ENCODE assay signal across 8 cellular contexts in the genomic region with DNA sequence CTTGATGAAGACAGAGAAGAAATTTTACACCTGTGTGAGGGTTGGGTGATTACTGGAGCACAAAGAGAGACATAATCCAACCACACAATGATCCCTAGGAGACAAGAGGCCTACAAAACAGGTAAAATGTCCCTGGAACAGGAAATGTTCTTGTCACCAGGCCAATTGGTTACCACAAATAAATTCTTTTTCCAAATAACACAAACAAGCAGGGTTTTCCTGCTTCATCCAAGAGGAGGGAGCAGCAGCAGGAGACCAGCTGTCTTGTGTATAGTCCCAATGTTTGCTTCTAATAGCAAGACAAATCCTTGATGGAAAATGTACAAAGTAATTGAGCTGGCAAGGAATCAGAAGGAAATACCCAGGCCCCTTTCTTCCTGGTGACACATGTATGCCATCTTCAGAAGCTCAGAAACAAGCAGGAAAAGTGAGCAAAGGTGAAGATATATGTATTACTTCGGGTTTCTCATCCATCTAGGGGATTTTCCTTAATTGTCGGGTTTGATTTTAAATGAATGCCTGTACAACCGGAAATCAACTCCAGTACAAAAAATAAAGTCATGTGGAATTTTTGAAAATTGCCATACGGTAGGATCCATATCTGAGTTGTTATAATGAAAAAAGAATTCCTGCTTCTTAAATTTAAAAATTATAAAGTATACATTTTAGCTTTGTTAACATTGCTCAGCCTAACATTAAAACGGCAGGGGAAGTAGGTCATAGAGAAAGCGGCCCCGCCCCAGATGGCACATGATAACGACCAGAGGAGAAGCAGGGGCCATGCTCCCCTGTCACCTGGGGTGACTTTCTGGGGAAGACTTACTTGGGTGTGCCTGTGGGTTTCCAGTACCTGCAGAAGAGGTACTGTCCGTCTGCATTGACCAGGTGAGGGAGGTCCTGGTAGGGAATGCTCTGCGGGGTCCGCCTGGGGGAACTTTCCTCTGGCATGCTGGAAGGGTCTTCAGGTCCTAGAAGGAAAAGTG. TPM values are rescaled to one million over a fixed set of nuclear protein-coding genes. Genes with fewer than 3 reads are reported as not detected.
DNase-seq lines count a peak whose midpoint lies in the region; ATAC-seq and TF ChIP-seq lines count a peak whose summit lies in the region.

No MANE protein-coding gene starts in this region.

- H3K27me3 ChIP-seq in RWPE2 (ENCODE audit: insufficient read depth, poor library complexity, severe bottlenecking) (no peaks in the 10 kb centered on the region), smooth muscle cell (ENCODE audit: low read depth) (no peaks in the 10 kb centered on the region)

- peak overlapping the region; percentile 100 for H3K4me2 ChIP-seq in smooth muscle cell

- H3K36me3 Mint-ChIP-seq in stimulated activated naive CD8-positive, alpha-beta T cell treated with anti-CD3 and anti-CD28 coated beads, Interleukin-15, Interleukin-2, amounts not matched to agents 100 ng/mL and 50 ng/mL, for 24 hours (ENCODE audit: low read depth): no peaks in the 10 kb centered on the region

- H3K4me1 ChIP-seq in RWPE2 (ENCODE audit: insufficient read depth, poor library complexity, severe bottlenecking) (peaks cover 42% of the 10 kb centered on the region), smooth muscle cell (ENCODE audit: low read depth) (peaks cover 6% of the 10 kb centered on the region)

- H3K36me3 ChIP-seq in RWPE2 (ENCODE audit: low read depth) (peaks cover 24% of the 10 kb centered on the region), smooth muscle cell (ENCODE audit: low read depth) (no peaks in the 10 kb centered on the region)

- H2AFZ ChIP-seq in smooth muscle cell (ENCODE audit: low read depth): no peak overlapping the region

- H3K79me2 ChIP-seq in smooth muscle cell (ENCODE audit: low read depth): no peaks in the 10 kb centered on the region

- peak overlapping the region; percentile 82 for H3K27ac ChIP-seq in RWPE2 (ENCODE audit: poor library complexity, severe bottlenecking)
- peak overlapping the region; percentile 20 for H3K27ac ChIP-seq in smooth muscle cell (ENCODE audit: low read depth)

- TF ChIP-seq CTCF in RWPE2 (IDR thresholded peaks at IDR 0.05; ENCODE audit: poor library complexity, severe bottlenecking) (no peak), smooth muscle cell (IDR thresholded peaks at IDR 0.05; ENCODE audit: borderline replicate concordance, insufficient read depth, poor library complexity, severe bottlenecking) (no peak)

- ATAC-seq in stimulated activated naive CD8-positive, alpha-beta T cell treated with anti-CD3 and anti-CD28 coated beads, Interleukin-15, Interleukin-2, amounts not matched to agents 100 U/mL and 50 U/mL, for 24 hours: no peak
- ATAC-seq in RWPE2 (ENCODE audit: low read depth): no peak

- peaks cover 44% of the 10 kb centered on the region for H3K27me3 Mint-ChIP-seq in stimulated activated naive CD8-positive, alpha-beta T cell treated with anti-CD3 and anti-CD28 coated beads, Interleukin-15, Interleukin-2, amounts not matched to agents 100 ng/mL and 50 ng/mL, for 24 hours

- H3K9me3 ChIP-seq in RWPE2 (ENCODE audit: severe bottlenecking) (no peaks in the 10 kb centered on the region), smooth muscle cell (replicated peaks; ENCODE audit: low read depth) (no peaks in the 10 kb centered on the region)

- peaks cover 4% of the 10 kb centered on the region for H3F3A ChIP-seq in smooth muscle cell (ENCODE audit: low read depth)

- H3K4me3 Mint-ChIP-seq in stimulated activated naive CD8-positive, alpha-beta T cell treated with anti-CD3 and anti-CD28 coated beads, Interleukin-15, Interleukin-2, amounts not matched to agents 100 ng/mL and 50 ng/mL, for 24 hours: peak overlapping the region; percentile 87

- H3K27ac Mint-ChIP-seq in stimulated activated naive CD8-positive, alpha-beta T cell treated with anti-CD3 and anti-CD28 coated beads, Interleukin-15, Interleukin-2, amounts not matched to agents 100 ng/mL and 50 ng/mL, for 24 hours: no peak overlapping the region

- peaks cover 13% of the 10 kb centered on the region for H3K4me1 Mint-ChIP-seq in stimulated activated naive CD8-positive, alpha-beta T cell treated with anti-CD3 and anti-CD28 coated beads, Interleukin-15, Interleukin-2, amounts not matched to agents 100 ng/mL and 50 ng/mL, for 24 hours (ENCODE audit: low read depth)

- peak overlapping the region; percentile 82 for H3K4me3 ChIP-seq in RWPE2 (ENCODE audit: severe bottlenecking)
- H3K4me3 ChIP-seq in smooth muscle cell: peak overlapping the region; percentile 88

- no peak for DNase-seq in stimulated activated naive CD8-positive, alpha-beta T cell treated with anti-CD3 and anti-CD28 coated beads, Interleukin-15, Interleukin-2, amounts not matched to agents 100 U/mL and 50 U/mL, for 24 hours
- DNase-seq in RWPE2 (ENCODE audit: low spot score): no peak
- DNase-seq in germinal center (ENCODE audit: low spot score): peak; percentile 47
- no peak for DNase-seq in smooth muscle cell (lab: John Stamatoyannopoulos, UW; ENCODE audit: unreplicated experiment)
- DNase-seq in NCI-H1694 (lab: John Stamatoyannopoulos, UW): no peak
- DNase-seq in occipital lobe (lab: John Stamatoyannopoulos, UW): no peak
- no peak for DNase-seq in HUDEP-2 (lab: John Stamatoyannopoulos, UW; ENCODE audit: unreplicated experiment in 76 of 76)

- WGBS in smooth muscle cell (ENCODE audit: low lambda C conversion rate): 80% methylated on average over 11 of the region's 11 CpGs

- H3K9me3 Mint-ChIP-seq in stimulated activated naive CD8-positive, alpha-beta T cell treated with anti-CD3 and anti-CD28 coated beads, Interleukin-15, Interleukin-2, amounts not matched to agents 100 ng/mL and 50 ng/mL, for 24 hours: no peaks in the 10 kb centered on the region

- no peak overlapping the region for H3K9ac ChIP-seq in smooth muscle cell (ENCODE audit: low read depth)

- H4K20me1 ChIP-seq in smooth muscle cell (ENCODE audit: low read depth): no peaks in the 10 kb centered on the region

RNA-seq across cellular contexts. Expression of a gene that starts 1.2 kb away (rescaled TPM):
- total RNA-seq in smooth muscle cell (4.4 and 13.6 TPM in 2 replicates), occipital lobe (40.9 TPM)
- 22.5 and 37.3 TPM in 2 replicates for polyA plus RNA-seq in smooth muscle cell
